In the genomic region with DNA sequence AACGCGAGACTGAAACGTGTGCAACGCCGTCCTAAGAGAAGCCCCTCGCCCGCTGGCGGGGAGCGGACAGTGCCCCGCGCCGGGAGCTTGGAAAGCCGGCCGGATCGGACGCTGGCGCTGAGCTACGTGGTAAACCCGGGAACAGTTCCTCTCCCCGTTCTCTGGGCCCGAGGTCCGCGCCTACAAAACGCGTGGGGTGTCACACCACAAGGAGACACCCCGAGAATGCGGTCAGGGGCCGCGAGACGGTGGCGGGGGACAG, we compare ENCODE assay signal across 8 cellular contexts. TPM values are rescaled to one million over a fixed set of nuclear protein-coding genes. Genes with fewer than 3 reads are reported as not detected.
DNase-seq lines count a peak whose midpoint lies in the region; ATAC-seq and TF ChIP-seq lines count a peak whose summit lies in the region.

No MANE protein-coding gene starts in this region.

- H3K27me3 ChIP-seq in right atrium auricular region = no peaks in the 10 kb centered on the region

- no peaks in the 10 kb centered on the region for H3K9me3 ChIP-seq in right atrium auricular region

- peak overlapping the region; percentile 88 for H3K4me3 Mint-ChIP-seq in activated CD4-positive, alpha-beta memory T cell treated with anti-CD3 and anti-CD28 coated beads for 36 hours
- peak overlapping the region; percentile 77 for H3K4me3 Mint-ChIP-seq in stimulated activated effector memory CD8-positive, alpha-beta T cell treated with anti-CD3 and anti-CD28 coated beads, Interleukin-12 subunit alpha, Interleukin-12 subunit beta, amount 100 ng/mL, for 72 hours

- peak overlapping the region; percentile 83 for H3K27ac Mint-ChIP-seq in activated CD4-positive, alpha-beta memory T cell treated with anti-CD3 and anti-CD28 coated beads for 36 hours
- H3K27ac Mint-ChIP-seq in stimulated activated effector memory CD8-positive, alpha-beta T cell treated with anti-CD3 and anti-CD28 coated beads, Interleukin-12 subunit alpha, Interleukin-12 subunit beta, amount 100 ng/mL, for 72 hours = peak overlapping the region; percentile 92

- peak overlapping the region; percentile 68 to 71 for H3K4me3 ChIP-seq in right atrium auricular region

- H3K4me1 Mint-ChIP-seq in activated CD4-positive, alpha-beta memory T cell treated with anti-CD3 and anti-CD28 coated beads for 36 hours (ENCODE audit: low read depth) = peaks cover 55% of the 10 kb centered on the region
- H3K4me1 Mint-ChIP-seq in stimulated activated effector memory CD8-positive, alpha-beta T cell treated with anti-CD3 and anti-CD28 coated beads, Interleukin-12 subunit alpha, Interleukin-12 subunit beta, amount 100 ng/mL, for 72 hours = peaks cover 45% of the 10 kb centered on the region

- no peaks in the 10 kb centered on the region for H3K27me3 Mint-ChIP-seq in activated CD4-positive, alpha-beta memory T cell treated with anti-CD3 and anti-CD28 coated beads for 36 hours

- no peaks in the 10 kb centered on the region for H3K36me3 Mint-ChIP-seq in activated CD4-positive, alpha-beta memory T cell treated with anti-CD3 and anti-CD28 coated beads for 36 hours
- H3K36me3 Mint-ChIP-seq in stimulated activated effector memory CD8-positive, alpha-beta T cell treated with anti-CD3 and anti-CD28 coated beads, Interleukin-12 subunit alpha, Interleukin-12 subunit beta, amount 100 ng/mL, for 72 hours = peaks cover 28% of the 10 kb centered on the region

- CTCF ChIA-PET in activated CD4-positive, alpha-beta memory T cell treated with anti-CD3 and anti-CD28 coated beads for 36 hours (lab: Charles Lee) = interaction anchor here (1.0 to 3.6 kb wide), 3 partner anchors 44 to 75 kb away, joined by 3 to 20 read pairs (median 8); no protein-coding TSS in a partner anchor

- POLR2A ChIA-PET in activated CD4-positive, alpha-beta memory T cell treated with anti-CD3 and anti-CD28 coated beads for 36 hours (lab: Charles Lee) = interaction anchor here (1.0 kb wide), 1 partner anchor 30 kb away, joined by 3 read pairs; no protein-coding TSS in a partner anchor

- peak; percentile 58 for DNase-seq in stimulated activated CD4-positive, alpha-beta T cell treated with anti-CD3 and anti-CD28 coated beads, Interleukin-1b, Interleukin-23, amount 100 ng/mL, for 48 hours
- DNase-seq in stimulated activated CD4-positive, alpha-beta T cell treated with anti-CD3 and anti-CD28 coated beads, Interleukin-4, amount 100 ng/mL, for 1 hour = no peak
- DNase-seq in activated CD4-positive, alpha-beta memory T cell treated with anti-CD3 and anti-CD28 coated beads for 36 hours = no peak
- DNase-seq in right atrium auricular region (ENCODE audit: low spot score) (no peak), activated gamma-delta T cell (lab: John Stamatoyannopoulos, UW) (no peak)
- no peak for DNase-seq in stimulated activated effector memory CD8-positive, alpha-beta T cell treated with anti-CD3 and anti-CD28 coated beads, Interleukin-12 subunit alpha, Interleukin-12 subunit beta, amount 100 ng/mL, for 72 hours (ENCODE audit: low spot score in 2 of 2)

- intact Hi-C loops in activated CD4-positive, alpha-beta memory T cell treated with anti-CD3 and anti-CD28 coated beads for 36 hours (cut with micrococcal nuclease) = loop anchor here (1.0 to 2.0 kb wide), 4 partner anchors 26 to 154 kb away; partner anchors contain the start of gene ZNF335

- H3K4me1 ChIP-seq in right atrium auricular region = peaks cover 0 to 52% of the 10 kb centered on the region in 2 donors

- TF ChIP-seq CTCF in right atrium auricular region (IDR thresholded peaks at IDR 0.05) = no peak

- peak overlapping the region; percentile 95 to 98 for H3K27ac ChIP-seq in right atrium auricular region

- no peak for ATAC-seq in stimulated activated effector memory CD8-positive, alpha-beta T cell treated with anti-CD3 and anti-CD28 coated beads, Interleukin-12 subunit alpha, Interleukin-12 subunit beta, amount 100 ng/mL, for 72 hours
- no peak for ATAC-seq in GM18519 (IDR thresholded peaks at IDR 0.05; ENCODE audit: low FRiP score, unreplicated experiment)
- no peak for ATAC-seq in GM21515 (IDR thresholded peaks at IDR 0.05; ENCODE audit: unreplicated experiment)

- H3K36me3 ChIP-seq in right atrium auricular region = no peaks in the 10 kb centered on the region

- no peaks in the 10 kb centered on the region for H3K9me3 Mint-ChIP-seq in activated CD4-positive, alpha-beta memory T cell treated with anti-CD3 and anti-CD28 coated beads for 36 hours
- no peaks in the 10 kb centered on the region for H3K9me3 Mint-ChIP-seq in stimulated activated effector memory CD8-positive, alpha-beta T cell treated with anti-CD3 and anti-CD28 coated beads, Interleukin-12 subunit alpha, Interleukin-12 subunit beta, amount 100 ng/mL, for 72 hours

RNA-seq across cellular contexts. Expression of gene NCOA5, which starts 0.8 kb away (rescaled TPM):
- total RNA-seq in activated CD4-positive, alpha-beta memory T cell treated with anti-CD3 and anti-CD28 coated beads for 36 hours = 10 to 100 TPM; 13.1 to 13.7 TPM
- total RNA-seq in right atrium auricular region = 10 to 100 TPM; 17.8 to 23.3 TPM

RNA-seq across cellular contexts. Expression of gene CD40, which starts 29.1 kb away (rescaled TPM):
- 1 to 10 TPM; 3.2 to 4.0 TPM for total RNA-seq in activated CD4-positive, alpha-beta memory T cell treated with anti-CD3 and anti-CD28 coated beads for 36 hours
- total RNA-seq in right atrium auricular region = 10 to 100 TPM in 1 of 2 donors, 1 to 10 TPM in 1; 9.6 to 14.9 TPM

RNA-seq across cellular contexts. Expression of gene SLC12A5, which starts 60.0 kb away (rescaled TPM):
- total RNA-seq in activated CD4-positive, alpha-beta memory T cell treated with anti-CD3 and anti-CD28 coated beads for 36 hours = under 1 TPM in 1 of 2 experiments, not detected in 1; 0.97 TPM
- not detected for total RNA-seq in right atrium auricular region
